Comparison of ENCODE assay signal across 1 cellular context in the genomic region with DNA sequence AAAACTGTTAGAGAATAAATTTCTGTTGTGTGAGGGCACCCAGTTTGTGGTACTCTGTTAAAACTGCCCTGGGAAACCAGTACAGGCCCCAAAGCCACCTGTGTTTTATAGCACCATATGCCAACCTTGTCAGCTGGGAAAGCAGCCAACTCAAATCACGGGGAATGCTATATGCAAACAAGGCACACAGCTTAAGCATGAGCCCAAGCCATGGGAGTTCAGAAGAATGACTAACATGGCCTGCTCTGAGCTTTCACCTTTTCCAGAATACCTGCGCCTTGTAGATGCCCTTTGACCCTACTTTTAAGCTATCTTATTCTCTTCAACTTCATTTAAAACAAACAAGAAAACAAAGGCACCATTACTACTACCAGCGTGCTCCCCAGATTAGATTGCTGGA.
A peak's percentile ranks its signal among the peaks of the same experiment; 100 is the strongest.
TF ChIP-seq lines count a peak whose summit lies in the region.

No MANE protein-coding gene starts in this region.

TF ChIP-seq in HepG2, 621 proteins besides CTCF, POLR2A, EP300 and RAD21 (continued from another document):
- TF ChIP-seq, protein P1, sequence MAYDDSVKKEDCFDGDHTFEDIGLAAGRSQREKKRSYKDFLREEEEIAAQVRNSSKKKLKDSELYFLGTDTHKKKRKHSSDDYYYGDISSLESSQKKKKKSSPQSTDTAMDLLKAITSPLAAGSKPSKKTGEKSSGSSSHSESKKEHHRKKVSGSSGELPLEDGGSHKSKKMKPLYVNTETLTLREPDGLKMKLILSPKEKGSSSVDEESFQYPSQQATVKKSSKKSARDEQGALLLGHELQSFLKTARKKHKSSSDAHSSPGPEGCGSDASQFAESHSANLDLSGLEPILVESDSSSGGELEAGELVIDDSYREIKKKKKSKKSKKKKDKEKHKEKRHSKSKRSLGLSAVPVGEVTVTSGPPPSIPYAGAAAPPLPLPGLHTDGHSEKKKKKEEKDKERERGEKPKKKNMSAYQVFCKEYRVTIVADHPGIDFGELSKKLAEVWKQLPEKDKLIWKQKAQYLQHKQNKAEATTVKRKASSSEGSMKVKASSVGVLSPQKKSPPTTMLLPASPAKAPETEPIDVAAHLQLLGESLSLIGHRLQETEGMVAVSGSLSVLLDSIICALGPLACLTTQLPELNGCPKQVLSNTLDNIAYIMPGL (CRISPR knock-in tag; IDR thresholded peaks at IDR 0.05; ENCODE audit: borderline replicate concordance in 1 of 2, low read depth in 1 of 2): no peak
- TF ChIP-seq ZNF644 (CRISPR knock-in tag; IDR thresholded peaks at IDR 0.05; ENCODE audit: low read depth) (peak; percentile 74; the same call in 1 of the 2 replicates), ZNF737 (CRISPR knock-in tag; IDR thresholded peaks at IDR 0.05; ENCODE audit: borderline replicate concordance) (no peak), ZNF550 (CRISPR knock-in tag; IDR thresholded peaks at IDR 0.05; ENCODE audit: borderline replicate concordance) (no peak)
